14 cellular contexts compared by ENCODE assay signal in genomic region chr19:14520543-14520942, GRCh38. TPM values are rescaled to one million over a fixed set of nuclear protein-coding genes. Genes with fewer than 3 reads are reported as not detected.
DNase-seq lines count a peak whose midpoint lies in the region; TF ChIP-seq lines count a peak whose summit lies in the region.
"Had no signal": no experiment of that assay in that cellular context is flagged by ENCODE, and none has a peak within 500 bp of the region (broad histone marks: within the 10 kb centered on the region; RNA-seq: fewer than 3 reads in every experiment).

No MANE protein-coding gene starts in this region.

- POLR2A ChIA-PET in activated CD4-positive, alpha-beta memory T cell treated with anti-CD3 and anti-CD28 coated beads, Interleukin-2, amount 10 ng/mL, durations not matched to agents 7 days and 5 days (lab: Charles Lee) = interaction anchor here (1.5 to 9.4 kb wide), 4 partner anchors 9 to 384 kb away, joined by 4 to 316 read pairs (median 44); partner anchors contain the start of genes ASF1B, GIPC1 and TECR

- H3K79me2 ChIP-seq in hepatocyte = peaks cover 25% of the 10 kb centered on the region

- H3K27ac ChIP-seq in hepatocyte (peak overlapping the region; percentile 90), suprapubic skin (peak overlapping the region; percentile 83), WERI-Rb-1 (no peak overlapping the region)

- TF ChIP-seq CTCF in hepatocyte (IDR thresholded peaks at IDR 0.05; ENCODE audit: poor library complexity) (no peak), suprapubic skin (IDR thresholded peaks at IDR 0.05) (no peak), WERI-Rb-1 (IDR thresholded peaks at IDR 0.05; ENCODE audit: low read depth, low read length) (no peak)

- H3K9me3 Mint-ChIP-seq in activated naive CD4-positive, alpha-beta T cell treated with anti-CD3 and anti-CD28 coated beads, Interleukin-2, amount 10 ng/mL, durations not matched to agents 7 days and 5 days = no peaks in the 10 kb centered on the region
- H3K9me3 Mint-ChIP-seq in activated CD4-positive, alpha-beta memory T cell treated with anti-CD3 and anti-CD28 coated beads, Interleukin-2, amount 10 ng/mL, durations not matched to agents 7 days and 5 days = no peaks in the 10 kb centered on the region

- WGBS in hepatocyte (ENCODE audit: low lambda C conversion rate, missing lambda C conversion rate) = 91% methylated on average over 4 of the region's 4 CpGs
- 95% methylated on average over 4 of the region's 4 CpGs for whole genome bisulfite sequencing in suprapubic skin

- TF ChIP-seq POLR2A in suprapubic skin (IDR thresholded peaks at IDR 0.05) = no peak

- H2AFZ ChIP-seq in hepatocyte = no peak overlapping the region

- no peaks in the 10 kb centered on the region for H3K27me3 Mint-ChIP-seq in activated naive CD4-positive, alpha-beta T cell treated with anti-CD3 and anti-CD28 coated beads, Interleukin-2, amount 10 ng/mL, durations not matched to agents 7 days and 5 days
- H3K27me3 Mint-ChIP-seq in activated CD4-positive, alpha-beta memory T cell treated with anti-CD3 and anti-CD28 coated beads, Interleukin-2, amount 10 ng/mL, durations not matched to agents 7 days and 5 days = no peaks in the 10 kb centered on the region

- H3K27ac Mint-ChIP-seq in activated naive CD4-positive, alpha-beta T cell treated with anti-CD3 and anti-CD28 coated beads, Interleukin-2, amount 10 ng/mL, durations not matched to agents 7 days and 5 days = peak overlapping the region; percentile 97
- peak overlapping the region; percentile 86 for H3K27ac Mint-ChIP-seq in activated CD4-positive, alpha-beta memory T cell treated with anti-CD3 and anti-CD28 coated beads, Interleukin-2, amount 10 ng/mL, durations not matched to agents 7 days and 5 days

- no peak for DNase-seq in activated naive CD4-positive, alpha-beta T cell treated with anti-CD3 and anti-CD28 coated beads, Interleukin-2, amount 10 ng/mL, durations not matched to agents 7 days and 5 days
- no peak for DNase-seq in activated naive CD4-positive, alpha-beta T cell (lab: John Stamatoyannopoulos, UW)
- no peak for DNase-seq in activated CD4-positive, alpha-beta memory T cell treated with anti-CD3 and anti-CD28 coated beads, Interleukin-2, amount 10 ng/mL, durations not matched to agents 7 days and 5 days
- DNase-seq in hepatocyte (ENCODE audit: low spot score) (no peak), suprapubic skin (ENCODE audit: low spot score in 2 of 2) (no peak), WERI-Rb-1 (no peak), HUDEP-2 (lab: John Stamatoyannopoulos, UW; ENCODE audit: unreplicated experiment in 76 of 76) (no peak), NCI-H774 (lab: John Stamatoyannopoulos, UW) (no peak)
- DNase-seq: glutamatergic neuron; HCEC 1CT; NCI-H1436; NK-92 treated with Interleukin-12 subunit alpha and Interleukin-12 subunit beta, amount 100 ng/mL, for 24 hours had no signal

- H3K4me1 ChIP-seq in hepatocyte (ENCODE audit: insufficient read depth) (peaks cover 10% of the 10 kb centered on the region), suprapubic skin (peaks cover 47% of the 10 kb centered on the region)

- no peak overlapping the region for H3K4me3 ChIP-seq in hepatocyte
- H3K4me3 ChIP-seq in suprapubic skin = no peak overlapping the region
- H3K4me3 ChIP-seq in WERI-Rb-1 (ENCODE audit: low read depth, low read length) = no peak overlapping the region

- peaks cover 21% of the 10 kb centered on the region for H4K20me1 ChIP-seq in hepatocyte (ENCODE audit: insufficient read depth, poor library complexity, severe bottlenecking)

- no peak overlapping the region for H3K4me2 ChIP-seq in hepatocyte

- no peak overlapping the region for H3K4me3 Mint-ChIP-seq in activated naive CD4-positive, alpha-beta T cell treated with anti-CD3 and anti-CD28 coated beads, Interleukin-2, amount 10 ng/mL, durations not matched to agents 7 days and 5 days
- H3K4me3 Mint-ChIP-seq in activated CD4-positive, alpha-beta memory T cell treated with anti-CD3 and anti-CD28 coated beads, Interleukin-2, amount 10 ng/mL, durations not matched to agents 7 days and 5 days = no peak overlapping the region

- no peak for TF ChIP-seq EP300 in suprapubic skin (IDR thresholded peaks at IDR 0.05)

- H3K9me3 ChIP-seq in hepatocyte (ENCODE audit: low read depth) (no peaks in the 10 kb centered on the region), suprapubic skin (no peaks in the 10 kb centered on the region), WERI-Rb-1 (ENCODE audit: severe bottlenecking) (no peaks in the 10 kb centered on the region)

- H3K4me1 Mint-ChIP-seq in activated naive CD4-positive, alpha-beta T cell treated with anti-CD3 and anti-CD28 coated beads, Interleukin-2, amount 10 ng/mL, durations not matched to agents 7 days and 5 days = peaks cover 69% of the 10 kb centered on the region
- peaks cover 66% of the 10 kb centered on the region for H3K4me1 Mint-ChIP-seq in activated CD4-positive, alpha-beta memory T cell treated with anti-CD3 and anti-CD28 coated beads, Interleukin-2, amount 10 ng/mL, durations not matched to agents 7 days and 5 days

- peaks cover 22% of the 10 kb centered on the region for H3K36me3 Mint-ChIP-seq in activated naive CD4-positive, alpha-beta T cell treated with anti-CD3 and anti-CD28 coated beads, Interleukin-2, amount 10 ng/mL, durations not matched to agents 7 days and 5 days
- H3K36me3 Mint-ChIP-seq in activated CD4-positive, alpha-beta memory T cell treated with anti-CD3 and anti-CD28 coated beads, Interleukin-2, amount 10 ng/mL, durations not matched to agents 7 days and 5 days (ENCODE audit: low read depth) = peaks cover 22% of the 10 kb centered on the region

- H3K9me2 ChIP-seq in hepatocyte (replicated peaks; ENCODE audit: insufficient read depth) = no peaks in the 10 kb centered on the region

- H3K27me3 ChIP-seq in hepatocyte (no peaks in the 10 kb centered on the region), suprapubic skin (no peaks in the 10 kb centered on the region), WERI-Rb-1 (ENCODE audit: insufficient read depth, low read depth, severe bottlenecking) (no peaks in the 10 kb centered on the region)

- no peaks in the 10 kb centered on the region for H3K36me3 ChIP-seq in hepatocyte (replicated peaks; ENCODE audit: insufficient read depth, low read depth)
- H3K36me3 ChIP-seq in suprapubic skin = peaks cover 9% of the 10 kb centered on the region
- peaks cover 15% of the 10 kb centered on the region for H3K36me3 ChIP-seq in WERI-Rb-1

- CTCF ChIA-PET in activated naive CD4-positive, alpha-beta T cell treated with anti-CD3 and anti-CD28 coated beads, Interleukin-2, amount 10 ng/mL, durations not matched to agents 7 days and 5 days (lab: Charles Lee) = interaction anchor here (1.4 kb wide), 2 partner anchors 14 to 16 kb away, joined by 4 to 10 read pairs; no protein-coding TSS in a partner anchor
- CTCF ChIA-PET in activated CD4-positive, alpha-beta memory T cell treated with anti-CD3 and anti-CD28 coated beads, Interleukin-2, amount 10 ng/mL, durations not matched to agents 7 days and 5 days (lab: Charles Lee) = interaction anchor here (0.7 kb wide), 1 partner anchor 17 kb away, joined by 3 read pairs; no protein-coding TSS in a partner anchor

RNA-seq across cellular contexts. Expression of gene DNAJB1, which starts 2.3 kb away (rescaled TPM):
- total RNA-seq in activated CD4-positive, alpha-beta memory T cell treated with anti-CD3 and anti-CD28 coated beads, Interleukin-2, amount 10 ng/mL, durations not matched to agents 7 days and 5 days = 100 to 1,000 TPM; 108 to 114 TPM
- total RNA-seq in hepatocyte (104 and 112 TPM in 2 replicates), suprapubic skin (100 to 1,000 TPM in 3 of 4 donors, 10 to 100 TPM in 1; 54.5 to 197 (median 145) TPM)
- 179 and 185 TPM in 2 replicates for polyA plus RNA-seq in hepatocyte

RNA-seq across cellular contexts. Expression of gene TECR, which starts 8.9 kb away (rescaled TPM):
- 100 to 1,000 TPM; 171 to 178 TPM for total RNA-seq in activated CD4-positive, alpha-beta memory T cell treated with anti-CD3 and anti-CD28 coated beads, Interleukin-2, amount 10 ng/mL, durations not matched to agents 7 days and 5 days
- total RNA-seq in hepatocyte = 65.3 and 102 TPM in 2 replicates
- 366 and 370 TPM in 2 replicates for polyA plus RNA-seq in hepatocyte
- total RNA-seq in suprapubic skin = 100 to 1,000 TPM; 111 to 176 (median 150) TPM

RNA-seq across cellular contexts. Expression of gene GIPC1, which starts 24.6 kb away (rescaled TPM):
- total RNA-seq in activated CD4-positive, alpha-beta memory T cell treated with anti-CD3 and anti-CD28 coated beads, Interleukin-2, amount 10 ng/mL, durations not matched to agents 7 days and 5 days = 10 to 100 TPM; 39.8 to 40.0 TPM
- total RNA-seq in hepatocyte = 102 and 127 TPM in 2 replicates
- polyA plus RNA-seq in hepatocyte = 186 and 201 TPM in 2 replicates
- 100 to 1,000 TPM in 3 of 4 donors, 10 to 100 TPM in 1; 85.8 to 111 (median 105) TPM for total RNA-seq in suprapubic skin

RNA-seq across cellular contexts. Expression of gene PTGER1, which starts 45.4 kb away (rescaled TPM):
- total RNA-seq in activated CD4-positive, alpha-beta memory T cell treated with anti-CD3 and anti-CD28 coated beads, Interleukin-2, amount 10 ng/mL, durations not matched to agents 7 days and 5 days = 1 to 10 TPM in 1 of 2 experiments, under 1 TPM in 1; 0.93 to 1.3 TPM
- total RNA-seq in hepatocyte (0.60 and 2.8 TPM in 2 replicates), suprapubic skin (under 1 TPM in 1 of 4 donors, not detected in 3; 0.47 TPM)
- 3.5 and 7.6 TPM in 2 replicates for polyA plus RNA-seq in hepatocyte
- total RNA-seq: Daoy had no signal
- polyA plus RNA-seq: neural cell had no signal

RNA-seq across cellular contexts. Expression of gene NDUFB7, which starts 51.3 kb away (rescaled TPM):
- 10 to 100 TPM; 91.6 to 93.0 TPM for total RNA-seq in activated CD4-positive, alpha-beta memory T cell treated with anti-CD3 and anti-CD28 coated beads, Interleukin-2, amount 10 ng/mL, durations not matched to agents 7 days and 5 days
- total RNA-seq in hepatocyte (201 and 226 TPM in 2 replicates), suprapubic skin (100 to 1,000 TPM; 196 to 394 (median 340) TPM)
- polyA plus RNA-seq in hepatocyte = 354 and 442 TPM in 2 replicates
